ENCODE assay signal across 8 cellular contexts in genomic region chr3:119295816-119296484, GRCh38. TPM values are rescaled to one million over a fixed set of nuclear protein-coding genes. Genes with fewer than 3 reads are reported as not detected.
DNase-seq lines count a peak whose midpoint lies in the region; ATAC-seq and TF ChIP-seq lines count a peak whose summit lies in the region.

No MANE protein-coding gene starts in this region.

- H3K9me3 ChIP-seq in HAP-1 (no peaks in the 10 kb centered on the region), mesodermal cell (ENCODE audit: control insufficient read depth, low read length) (no peaks in the 10 kb centered on the region), mucosa of descending colon (no peaks in the 10 kb centered on the region)

- H3K36me3 ChIP-seq in ACC112 (ENCODE audit: insufficient read depth, low read length): no peaks in the 10 kb centered on the region
- no peaks in the 10 kb centered on the region for H3K36me3 ChIP-seq in HAP-1 (replicated peaks)
- H3K36me3 ChIP-seq in mesodermal cell (ENCODE audit: control insufficient read depth, insufficient read depth, low read length): peaks cover 22% of the 10 kb centered on the region
- no peaks in the 10 kb centered on the region for H3K36me3 ChIP-seq in mucosa of descending colon (ENCODE audit: low read depth)

- H3K4me3 ChIP-seq in ACC112 (ENCODE audit: low read depth, low read length): peak overlapping the region; percentile 93
- peak overlapping the region; percentile 37 for H3K4me3 ChIP-seq in HAP-1
- peak overlapping the region; percentile 80 for H3K4me3 ChIP-seq in astrocyte of the cerebellum (ENCODE audit: low read depth, low read length)
- H3K4me3 ChIP-seq in mesodermal cell (ENCODE audit: extremely low read depth, insufficient read depth, low read length, poor library complexity, severe bottlenecking): peak overlapping the region; percentile 55
- H3K4me3 ChIP-seq in mucosa of descending colon: no peak overlapping the region

- no peak overlapping the region for H2AFZ ChIP-seq in ACC112 (ENCODE audit: low read length, unreplicated experiment)

- peaks cover 48% of the 10 kb centered on the region for H3K79me2 ChIP-seq in ACC112 (ENCODE audit: control insufficient read depth, insufficient read depth, low read length, unreplicated experiment)

- H3K27me3 ChIP-seq in ACC112 (ENCODE audit: insufficient read depth, low read length) (no peaks in the 10 kb centered on the region), HAP-1 (ENCODE audit: low read depth) (no peaks in the 10 kb centered on the region)

- peak overlapping the region; percentile 41 for H3K27ac ChIP-seq in ACC112 (ENCODE audit: low read depth, low read length)
- H3K27ac ChIP-seq in mesodermal cell (ENCODE audit: low read depth, low read length, severe bottlenecking): no peak overlapping the region

- DNase-seq in HAP-1 (ENCODE audit: low spot score in 2 of 2): peak; percentile 25 to 74
- DNase-seq in astrocyte of the cerebellum (ENCODE audit: low read depth): peak; percentile 50
- DNase-seq in NK-92 (lab: John Stamatoyannopoulos, UW; ENCODE audit: unreplicated experiment): no peak
- no peak for DNase-seq in mucosa of descending colon

- H3K4me1 ChIP-seq in ACC112 (ENCODE audit: control insufficient read depth, insufficient read depth, low read length, unreplicated experiment) (peaks cover 25% of the 10 kb centered on the region), HAP-1 (peaks cover 33% of the 10 kb centered on the region), mesodermal cell (ENCODE audit: control insufficient read depth, insufficient read depth, low read length, poor library complexity, severe bottlenecking) (peaks cover 3% of the 10 kb centered on the region), mucosa of descending colon (ENCODE audit: low read depth) (no peaks in the 10 kb centered on the region)

- 67% methylated on average over 1 of the region's 6 CpGs for WGBS in mesodermal cell (ENCODE audit: insufficient coverage in 2 of 2), 2 experiments

- in situ Hi-C loops in HAP-1 (cut with MboI; ENCODE audit: low sequenced_read_pairs) (loop anchor here (25.0 kb wide), 1 partner anchor 391 kb away; the partner anchor contains the start of gene COX17), astrocyte of the cerebellum (cut with HindIII; ENCODE audit: low sequenced_read_pairs) (loop anchor here (5.0 kb wide), 1 partner anchor 56 kb away; no protein-coding TSS in a partner anchor)

- intact Hi-C loops in mucosa of descending colon (cut with DNase I, micrococcal nuclease): no loop called here

- ATAC-seq in HG03378 (IDR thresholded peaks at IDR 0.05; ENCODE audit: unreplicated experiment) (no peak), GM21786 (IDR thresholded peaks at IDR 0.05; ENCODE audit: unreplicated experiment) (no peak), mucosa of descending colon (no peak)

- TF ChIP-seq CTCF in astrocyte of the cerebellum (IDR thresholded peaks at IDR 0.05; ENCODE audit: low read depth, low read length, missing control alignments): no peak
- no peak for TF ChIP-seq CTCF in mucosa of descending colon (IDR thresholded peaks at IDR 0.05)

RNA-seq across cellular contexts. Expression of gene ARHGAP31, which starts 1.8 kb away (rescaled TPM):
- polyA plus RNA-seq in mesodermal cell (2013, experiment 1 of 2): 12.3 TPM
- 10.1 TPM for polyA plus RNA-seq in mesodermal cell (2013, experiment 2 of 2)
- 10 to 100 TPM in 2 of 3 donors, 1 to 10 TPM in 1; 7.7 to 25.8 (median 11.8) TPM for total RNA-seq in mucosa of descending colon

RNA-seq across cellular contexts. Expression of gene B4GALT4, which starts 55.3 kb away (rescaled TPM):
- polyA plus RNA-seq in mesodermal cell (2013, experiment 1 of 2): 34.3 TPM
- polyA plus RNA-seq in mesodermal cell (2013, experiment 2 of 2): 32.5 TPM
- total RNA-seq in mucosa of descending colon: 10 to 100 TPM; 35.0 to 73.9 (median 58.9) TPM

Comparison
In these comparisons a context has a peak if more than half of its experiments do, and no peak if none do; other contexts are left out.
1. DNase-seq: peak in HAP-1 (2 of 2) and astrocyte of the cerebellum (single experiment); none in NK-92 (single experiment) and mucosa of descending colon (0 of 3).